ENCODE assay signal across 21 cellular contexts in the genomic region with DNA sequence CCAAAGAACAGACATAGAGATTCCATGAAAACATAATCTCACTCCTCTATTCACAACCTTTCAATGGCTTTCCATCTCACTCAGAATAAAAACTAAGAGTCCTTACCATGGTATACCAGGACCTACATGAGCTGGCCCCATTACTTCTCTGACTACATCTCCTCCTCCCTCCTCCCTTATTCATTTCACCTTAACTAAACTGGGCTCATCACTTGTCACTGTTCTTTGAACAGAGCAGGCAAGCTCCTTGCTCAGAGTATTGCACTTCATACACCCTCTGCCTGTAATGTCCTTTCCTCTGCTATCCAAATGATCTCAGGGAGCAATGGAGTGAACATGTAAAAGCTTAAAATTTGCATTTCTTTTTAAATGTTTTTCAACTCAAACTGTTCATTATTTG.
DNase-seq lines count a peak whose midpoint lies in the region; ATAC-seq and TF ChIP-seq lines count a peak whose summit lies in the region.
"Had no signal": no experiment of that assay in that cellular context is flagged by ENCODE, and none has a peak within 500 bp of the region (broad histone marks: within the 10 kb centered on the region; RNA-seq: fewer than 3 reads in every experiment).

No MANE protein-coding gene starts in this region.

- peaks cover 20% of the 10 kb centered on the region for H3K36me3 Mint-ChIP-seq in activated CD4-positive, alpha-beta memory T cell treated with anti-CD3 and anti-CD28 coated beads for 36 hours
- H3K36me3 Mint-ChIP-seq in activated CD4-positive, alpha-beta memory T cell treated with anti-CD3 and anti-CD28 coated beads, Interleukin-2, amount 10 ng/mL, durations not matched to agents 7 days and 5 days (ENCODE audit: low read depth) = peaks cover 6% of the 10 kb centered on the region
- peaks cover 16% of the 10 kb centered on the region for H3K36me3 Mint-ChIP-seq in natural killer cell treated with Interleukin-12 subunit alpha and Interleukin-12 subunit beta and Interleukin-15 and Interleukin-18, amount 100 ng/mL, for 72 hours
- H3K36me3 Mint-ChIP-seq in natural killer cell = no peaks in the 10 kb centered on the region
- no peaks in the 10 kb centered on the region for H3K36me3 Mint-ChIP-seq in T-helper 17 cell (ENCODE audit: low read depth)
- peaks cover 19% of the 10 kb centered on the region for H3K36me3 Mint-ChIP-seq in stimulated activated effector memory CD8-positive, alpha-beta T cell treated with anti-CD3 and anti-CD28 coated beads, Interleukin-12 subunit alpha, Interleukin-12 subunit beta, amount 100 ng/mL, for 72 hours
- H3K36me3 Mint-ChIP-seq: CD4-positive, alpha-beta memory T cell had no signal

- no peaks in the 10 kb centered on the region for H3K27me3 Mint-ChIP-seq in activated CD4-positive, alpha-beta memory T cell treated with anti-CD3 and anti-CD28 coated beads for 36 hours
- no peaks in the 10 kb centered on the region for H3K27me3 Mint-ChIP-seq in activated CD4-positive, alpha-beta memory T cell treated with anti-CD3 and anti-CD28 coated beads, Interleukin-2, amount 10 ng/mL, durations not matched to agents 7 days and 5 days
- no peaks in the 10 kb centered on the region for H3K27me3 Mint-ChIP-seq in natural killer cell treated with Interleukin-12 subunit alpha and Interleukin-12 subunit beta and Interleukin-15 and Interleukin-18, amount 100 ng/mL, for 72 hours
- peaks cover 0 to 4% of the 10 kb centered on the region in 2 donors for H3K27me3 Mint-ChIP-seq in natural killer cell (ENCODE audit: low read depth in 2 of 2)
- no peaks in the 10 kb centered on the region for H3K27me3 Mint-ChIP-seq in T-helper 17 cell
- H3K27me3 Mint-ChIP-seq: CD4-positive, alpha-beta memory T cell had no signal

- DNase-seq in activated CD4-positive, alpha-beta memory T cell treated with anti-CD3 and anti-CD28 coated beads for 36 hours = no peak
- DNase-seq in activated CD4-positive, alpha-beta memory T cell treated with anti-CD3 and anti-CD28 coated beads, Interleukin-2, amount 10 ng/mL, durations not matched to agents 7 days and 5 days = no peak
- no peak for DNase-seq in natural killer cell treated with Interleukin-12 subunit alpha and Interleukin-12 subunit beta and Interleukin-15 and Interleukin-18, amount 100 ng/mL, for 72 hours (ENCODE audit: low spot score)
- DNase-seq in natural killer cell (no peak), T-helper 17 cell (no peak), foreskin fibroblast (no peak)
- no peak for DNase-seq in stimulated activated effector memory CD8-positive, alpha-beta T cell treated with anti-CD3 and anti-CD28 coated beads, Interleukin-12 subunit alpha, Interleukin-12 subunit beta, amount 100 ng/mL, for 72 hours (ENCODE audit: low spot score in 2 of 2)
- DNase-seq: CD4-positive, alpha-beta memory T cell; DMS153; GDM1; H9; IMR-90; NCI-H1417; NCI-H187; NCI-H2107; NCI-H510A; NCI-H774; OCI-M1; Right ventricle myocardium superior had no signal

- peaks cover 67% of the 10 kb centered on the region for H3K4me1 Mint-ChIP-seq in activated CD4-positive, alpha-beta memory T cell treated with anti-CD3 and anti-CD28 coated beads for 36 hours (ENCODE audit: low read depth)
- H3K4me1 Mint-ChIP-seq in activated CD4-positive, alpha-beta memory T cell treated with anti-CD3 and anti-CD28 coated beads, Interleukin-2, amount 10 ng/mL, durations not matched to agents 7 days and 5 days = peaks cover 42% of the 10 kb centered on the region
- H3K4me1 Mint-ChIP-seq in natural killer cell treated with Interleukin-12 subunit alpha and Interleukin-12 subunit beta and Interleukin-15 and Interleukin-18, amount 100 ng/mL, for 72 hours (ENCODE audit: low read depth in 2 of 2) = peaks cover 32 to 40% of the 10 kb centered on the region in 2 donors
- no peaks in the 10 kb centered on the region for H3K4me1 Mint-ChIP-seq in natural killer cell
- H3K4me1 Mint-ChIP-seq in T-helper 17 cell = peaks cover 18% of the 10 kb centered on the region
- H3K4me1 Mint-ChIP-seq in stimulated activated effector memory CD8-positive, alpha-beta T cell treated with anti-CD3 and anti-CD28 coated beads, Interleukin-12 subunit alpha, Interleukin-12 subunit beta, amount 100 ng/mL, for 72 hours = peaks cover 51% of the 10 kb centered on the region
- H3K4me1 Mint-ChIP-seq: H9 had no signal

- intact Hi-C loops in activated CD4-positive, alpha-beta memory T cell treated with anti-CD3 and anti-CD28 coated beads for 36 hours (cut with micrococcal nuclease) = loop anchor here (2.0 kb wide), 1 partner anchor 68 kb away; no protein-coding TSS in a partner anchor
- intact Hi-C loops in natural killer cell (cut with micrococcal nuclease) = no loop called here

- TF ChIP-seq CTCF in natural killer cell (IDR thresholded peaks at IDR 0.05) (no peak), foreskin fibroblast (IDR thresholded peaks at IDR 0.05; ENCODE audit: low read depth, low read length) (no peak)

- H3K4me3 ChIP-seq in foreskin fibroblast (ENCODE audit: low read depth in 1 of 2, low read length in 2 of 2) = no peak overlapping the region
- H3K4me3 ChIP-seq: A549 had no signal

- H3K4me3 Mint-ChIP-seq in activated CD4-positive, alpha-beta memory T cell treated with anti-CD3 and anti-CD28 coated beads for 36 hours = peak overlapping the region; percentile 9
- H3K4me3 Mint-ChIP-seq in activated CD4-positive, alpha-beta memory T cell treated with anti-CD3 and anti-CD28 coated beads, Interleukin-2, amount 10 ng/mL, durations not matched to agents 7 days and 5 days = no peak overlapping the region
- H3K4me3 Mint-ChIP-seq in natural killer cell treated with Interleukin-12 subunit alpha and Interleukin-12 subunit beta and Interleukin-15 and Interleukin-18, amount 100 ng/mL, for 72 hours = peak overlapping the region; percentile 28
- H3K4me3 Mint-ChIP-seq in natural killer cell (no peak overlapping the region), T-helper 17 cell (no peak overlapping the region)
- H3K4me3 Mint-ChIP-seq in stimulated activated effector memory CD8-positive, alpha-beta T cell treated with anti-CD3 and anti-CD28 coated beads, Interleukin-12 subunit alpha, Interleukin-12 subunit beta, amount 100 ng/mL, for 72 hours = peak overlapping the region; percentile 2
- H3K4me3 Mint-ChIP-seq: H9 had no signal

- peaks cover 14% of the 10 kb centered on the region for H3K9me3 Mint-ChIP-seq in activated CD4-positive, alpha-beta memory T cell treated with anti-CD3 and anti-CD28 coated beads for 36 hours
- peaks cover 5% of the 10 kb centered on the region for H3K9me3 Mint-ChIP-seq in activated CD4-positive, alpha-beta memory T cell treated with anti-CD3 and anti-CD28 coated beads, Interleukin-2, amount 10 ng/mL, durations not matched to agents 7 days and 5 days
- peaks cover 8% of the 10 kb centered on the region for H3K9me3 Mint-ChIP-seq in natural killer cell treated with Interleukin-12 subunit alpha and Interleukin-12 subunit beta and Interleukin-15 and Interleukin-18, amount 100 ng/mL, for 72 hours
- H3K9me3 Mint-ChIP-seq in natural killer cell = no peaks in the 10 kb centered on the region
- no peaks in the 10 kb centered on the region for H3K9me3 Mint-ChIP-seq in stimulated activated effector memory CD8-positive, alpha-beta T cell treated with anti-CD3 and anti-CD28 coated beads, Interleukin-12 subunit alpha, Interleukin-12 subunit beta, amount 100 ng/mL, for 72 hours

- no peak for ATAC-seq in natural killer cell treated with Interleukin-12 subunit alpha and Interleukin-12 subunit beta and Interleukin-15 and Interleukin-18, amount 100 ng/mL, for 72 hours
- ATAC-seq in natural killer cell = no peak
- ATAC-seq in T-helper 17 cell = no peak
- peak; percentile 68 for ATAC-seq in stimulated activated effector memory CD8-positive, alpha-beta T cell treated with anti-CD3 and anti-CD28 coated beads, Interleukin-12 subunit alpha, Interleukin-12 subunit beta, amount 100 ng/mL, for 72 hours
- ATAC-seq in GM21390 (IDR thresholded peaks at IDR 0.05; ENCODE audit: unreplicated experiment) = no peak
- ATAC-seq: A549 had no signal

- H3K27ac Mint-ChIP-seq in activated CD4-positive, alpha-beta memory T cell treated with anti-CD3 and anti-CD28 coated beads for 36 hours = peak overlapping the region; percentile 94
- no peak overlapping the region for H3K27ac Mint-ChIP-seq in activated CD4-positive, alpha-beta memory T cell treated with anti-CD3 and anti-CD28 coated beads, Interleukin-2, amount 10 ng/mL, durations not matched to agents 7 days and 5 days
- peak overlapping the region; percentile 95 to 96 for H3K27ac Mint-ChIP-seq in natural killer cell treated with Interleukin-12 subunit alpha and Interleukin-12 subunit beta and Interleukin-15 and Interleukin-18, amount 100 ng/mL, for 72 hours
- no peak overlapping the region for H3K27ac Mint-ChIP-seq in natural killer cell
- H3K27ac Mint-ChIP-seq in T-helper 17 cell = peak overlapping the region; percentile 93
- peak overlapping the region; percentile 96 for H3K27ac Mint-ChIP-seq in stimulated activated effector memory CD8-positive, alpha-beta T cell treated with anti-CD3 and anti-CD28 coated beads, Interleukin-12 subunit alpha, Interleukin-12 subunit beta, amount 100 ng/mL, for 72 hours
- H3K27ac Mint-ChIP-seq: H9 had no signal

- no peaks in the 10 kb centered on the region for H3K9me3 ChIP-seq in T-helper 17 cell (ENCODE audit: control insufficient read depth, low read length, poor library complexity, severe bottlenecking)
- H3K9me3 ChIP-seq: A549 had no signal

- POLR2A ChIA-PET in activated CD4-positive, alpha-beta memory T cell treated with anti-CD3 and anti-CD28 coated beads for 36 hours (lab: Charles Lee) = interaction anchor here (0.6 to 3.5 kb wide), 12 partner anchors 9 to 109 kb away, joined by 3 to 18 read pairs (median 4); no protein-coding TSS in a partner anchor
- POLR2A ChIA-PET in activated CD4-positive, alpha-beta memory T cell treated with anti-CD3 and anti-CD28 coated beads, Interleukin-2, amount 10 ng/mL, durations not matched to agents 7 days and 5 days (lab: Charles Lee) = interaction anchor here (0.6 to 1.5 kb wide), 2 partner anchors 21 to 85 kb away, joined by 3 to 4 read pairs; no protein-coding TSS in a partner anchor

- CTCF ChIA-PET in activated CD4-positive, alpha-beta memory T cell treated with anti-CD3 and anti-CD28 coated beads for 36 hours (lab: Charles Lee) = interaction anchor here (0.9 to 1.3 kb wide), 4 partner anchors 10 to 44 kb away, joined by 3 to 6 read pairs (median 3); no protein-coding TSS in a partner anchor
- CTCF ChIA-PET in activated CD4-positive, alpha-beta memory T cell treated with anti-CD3 and anti-CD28 coated beads, Interleukin-2, amount 10 ng/mL, durations not matched to agents 7 days and 5 days (lab: Charles Lee) = interaction anchor here (1.2 kb wide), 1 partner anchor 79 kb away, joined by 3 read pairs; no protein-coding TSS in a partner anchor

Comparison
In these comparisons a context has a peak if more than half of its experiments do, and no peak if none do; other contexts are left out.
1. H3K27ac Mint-ChIP-seq: peak in activated CD4-positive, alpha-beta memory T cell treated with anti-CD3 and anti-CD28 coated beads for 36 hours (single experiment), natural killer cell treated with Interleukin-12 subunit alpha and Interleukin-12 subunit beta and Interleukin-15 and Interleukin-18, amount 100 ng/mL, for 72 hours (2 of 2), T-helper 17 cell (single experiment) and stimulated activated effector memory CD8-positive, alpha-beta T cell treated with anti-CD3 and anti-CD28 coated beads, Interleukin-12 subunit alpha, Interleukin-12 subunit beta, amount 100 ng/mL, for 72 hours (single experiment); none in activated CD4-positive, alpha-beta memory T cell treated with anti-CD3 and anti-CD28 coated beads, Interleukin-2, amount 10 ng/mL, durations not matched to agents 7 days and 5 days (single experiment) and natural killer cell (0 of 2).
2. H3K4me3 Mint-ChIP-seq: peak in activated CD4-positive, alpha-beta memory T cell treated with anti-CD3 and anti-CD28 coated beads for 36 hours (single experiment), natural killer cell treated with Interleukin-12 subunit alpha and Interleukin-12 subunit beta and Interleukin-15 and Interleukin-18, amount 100 ng/mL, for 72 hours (single experiment) and stimulated activated effector memory CD8-positive, alpha-beta T cell treated with anti-CD3 and anti-CD28 coated beads, Interleukin-12 subunit alpha, Interleukin-12 subunit beta, amount 100 ng/mL, for 72 hours (single experiment); none in activated CD4-positive, alpha-beta memory T cell treated with anti-CD3 and anti-CD28 coated beads, Interleukin-2, amount 10 ng/mL, durations not matched to agents 7 days and 5 days (single experiment), natural killer cell (single experiment) and T-helper 17 cell (single experiment).